1 cellular context compared by ENCODE assay signal in genomic region chr9:126832440-126832839, GRCh38.
A peak's percentile ranks its signal among the peaks of the same experiment; 100 is the strongest.
TF ChIP-seq lines count a peak whose summit lies in the region.

No MANE protein-coding gene starts in this region.

TF ChIP-seq in HepG2, 621 proteins besides CTCF, POLR2A, EP300 and RAD21:
- no peak for TF ChIP-seq SOX6 (IDR thresholded peaks at IDR 0.05)
- TF ChIP-seq SOX6 (CRISPR knock-in tag; IDR thresholded peaks at IDR 0.05), result 0 out of 2 replicates have a peak, but pooled peaks have one; percentile 12
- no peak for TF ChIP-seq AHDC1 (CRISPR knock-in tag; IDR thresholded peaks at IDR 0.05; ENCODE audit: borderline replicate concordance)
